In the genomic region with DNA sequence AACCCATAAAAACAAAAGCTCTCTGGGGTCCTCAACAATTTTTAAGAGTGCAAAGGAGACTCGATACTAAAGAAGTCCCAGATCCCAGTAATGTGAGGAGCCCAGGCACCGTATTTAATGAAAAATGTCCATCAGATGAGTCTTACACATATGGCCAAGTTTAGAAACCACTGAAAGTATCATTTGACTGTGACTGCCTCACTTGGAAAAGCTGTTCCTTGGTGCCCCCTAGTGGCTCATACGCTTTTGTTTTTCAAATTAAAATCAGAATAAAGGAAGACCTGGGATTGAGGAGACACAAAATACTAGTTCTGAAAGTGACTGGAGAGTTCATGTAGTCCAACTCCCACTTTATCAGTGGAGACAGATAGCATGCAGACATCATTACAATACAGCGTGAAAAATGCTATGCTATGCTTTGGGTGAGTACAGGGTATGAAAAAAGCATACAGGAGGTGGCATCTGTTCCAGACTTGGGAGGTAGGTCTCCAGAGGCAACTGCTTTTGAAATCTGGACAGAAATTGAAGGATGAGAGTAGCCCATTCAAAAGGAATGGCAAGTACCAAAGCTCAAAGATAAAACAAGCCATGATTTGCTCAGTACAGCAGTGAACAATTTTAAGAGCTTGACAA, we compare ENCODE assay signal across 1 cellular context.
TF ChIP-seq lines count a peak whose summit lies in the region.

No MANE protein-coding gene starts in this region.

TF ChIP-seq in H1, 55 proteins besides CTCF, POLR2A, EP300 and RAD21:
- no peak for TF ChIP-seq ASH2L (IDR thresholded peaks at IDR 0.05; ENCODE audit: low read length)
- no peak for TF ChIP-seq HDAC6 (IDR thresholded peaks at IDR 0.05; ENCODE audit: low read depth, low read length)
- no peak for TF ChIP-seq HDAC2 (IDR thresholded peaks at IDR 0.05; ENCODE audit: borderline replicate concordance in 1 of 2, low read depth in 2 of 2, low read length in 2 of 2)
- no peak for TF ChIP-seq JUN (IDR thresholded peaks at IDR 0.05; ENCODE audit: low read depth, low read length)
- TF ChIP-seq RFX5 (IDR thresholded peaks at IDR 0.05; ENCODE audit: borderline replicate concordance, low read depth, low read length) = no peak
- TF ChIP-seq SIN3A (conservative IDR thresholded peaks at IDR 0.05 in 1 of 2, IDR thresholded peaks at IDR 0.05 in 1 of 2; ENCODE audit: low read depth in 1 of 2, low read length in 2 of 2) = no peak
- no peak for TF ChIP-seq POLR2AphosphoS5 (IDR thresholded peaks at IDR 0.05; ENCODE audit: low read depth, low read length)
- TF ChIP-seq, protein P1, sequence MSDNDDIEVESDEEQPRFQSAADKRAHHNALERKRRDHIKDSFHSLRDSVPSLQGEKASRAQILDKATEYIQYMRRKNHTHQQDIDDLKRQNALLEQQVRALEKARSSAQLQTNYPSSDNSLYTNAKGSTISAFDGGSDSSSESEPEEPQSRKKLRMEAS (IDR thresholded peaks at IDR 0.05) = no peak
- TF ChIP-seq SP4 (IDR thresholded peaks at IDR 0.05; ENCODE audit: low read length) = no peak
- no peak for TF ChIP-seq TBP (IDR thresholded peaks at IDR 0.05; ENCODE audit: low read depth, low read length)
- TF ChIP-seq, protein P2, sequence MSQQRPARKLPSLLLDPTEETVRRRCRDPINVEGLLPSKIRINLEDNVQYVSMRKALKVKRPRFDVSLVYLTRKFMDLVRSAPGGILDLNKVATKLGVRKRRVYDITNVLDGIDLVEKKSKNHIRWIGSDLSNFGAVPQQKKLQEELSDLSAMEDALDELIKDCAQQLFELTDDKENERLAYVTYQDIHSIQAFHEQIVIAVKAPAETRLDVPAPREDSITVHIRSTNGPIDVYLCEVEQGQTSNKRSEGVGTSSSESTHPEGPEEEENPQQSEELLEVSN (IDR thresholded peaks at IDR 0.05) = no peak
- no peak for TF ChIP-seq TAF7 (optimal IDR thresholded peaks at IDR 0.05; ENCODE audit: borderline replicate concordance, low read depth, low read length)
- TF ChIP-seq GABPA (IDR thresholded peaks at IDR 0.05; ENCODE audit: borderline replicate concordance, insufficient read depth, low read length) = no peak
- no peak for TF ChIP-seq SP1 (IDR thresholded peaks at IDR 0.05; ENCODE audit: low read depth, low read length)
- TF ChIP-seq CBX8 (IDR thresholded peaks at IDR 0.05; ENCODE audit: borderline replicate concordance, low read depth, low read length) = no peak
- TF ChIP-seq TCF12 (IDR thresholded peaks at IDR 0.05; ENCODE audit: low read depth, low read length) = no peak
